ENCODE assay signal across 20 cellular contexts in the genomic region with DNA sequence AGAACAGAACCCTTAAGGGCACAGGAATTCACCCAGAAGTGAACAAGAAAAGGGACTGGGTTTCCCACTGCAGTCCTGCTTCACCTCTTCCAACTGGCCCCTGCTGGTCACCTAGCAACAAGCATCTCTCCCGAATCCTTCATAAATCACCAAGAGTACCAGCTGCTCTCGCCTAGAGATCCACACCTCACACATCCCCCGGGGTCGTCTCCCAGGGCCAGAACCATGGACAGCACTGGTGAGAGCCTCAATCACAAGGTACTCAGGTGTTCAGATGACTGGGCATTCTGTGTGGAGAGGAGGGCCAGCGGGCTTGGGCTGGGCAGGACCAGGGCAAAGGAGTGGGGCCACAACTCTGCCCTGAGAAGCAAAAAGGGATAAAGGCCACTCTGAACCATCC.
"Had no signal": no experiment of that assay in that cellular context is flagged by ENCODE, and none has a peak within 500 bp of the region (broad histone marks: within the 10 kb centered on the region; RNA-seq: fewer than 3 reads in every experiment).

No MANE protein-coding gene starts in this region.

- H3K4me1 ChIP-seq: heart left ventricle, left lung, parathyroid adenoma, tibial artery, uterus had no signal

- H3K4me3 ChIP-seq: heart left ventricle, left lung, tibial artery, uterus had no signal

- H3K27me3 ChIP-seq: uterus had no signal

- H3K27ac ChIP-seq: epithelial cell of prostate, heart left ventricle, left lung, neutrophil, parathyroid adenoma, tibial artery, uterus had no signal

- DNase-seq: activated CD4-positive, alpha-beta T cell treated with anti-CD3 and anti-CD28 coated beads, Interleukin-2, amount 50 U/mL, for 48 hours; activated CD4-positive, CD25-positive, alpha-beta regulatory T cell treated with anti-CD3 and anti-CD28 coated beads, Interleukin-2, amount 50 U/mL, for 72 hours; activated effector memory CD4-positive, alpha-beta T cell treated with Interleukin-2 at 50 U/mL for 16 hours; activated naive CD4-positive, alpha-beta T cell treated with anti-CD3 and anti-CD28 coated beads, Interleukin-2, amount 50 U/mL, for 16 hours; activated T-cell treated with anti-CD3 and anti-CD28 coated beads, Interleukin-2, amount 50 U/mL, for 24 hours; dermis blood vessel endothelial cell; effector memory CD8-positive, alpha-beta T cell; heart left ventricle; islet precursor cell; left lung; mammary epithelial cell; naive thymus-derived CD4-positive, alpha-beta T cell; stimulated activated CD4-positive, alpha-beta T cell treated with anti-CD3 and anti-CD28 coated beads, Interleukin-2, amount 100 ng/mL, for 48 hours; stimulated activated naive CD4-positive, alpha-beta T cell; T1000; uterus had no signal

- H3K36me3 ChIP-seq: heart left ventricle, left lung, neutrophil, tibial artery, uterus had no signal

- H3K9me3 ChIP-seq: heart left ventricle, left lung, neutrophil, tibial artery, uterus had no signal
